In the genomic region with DNA sequence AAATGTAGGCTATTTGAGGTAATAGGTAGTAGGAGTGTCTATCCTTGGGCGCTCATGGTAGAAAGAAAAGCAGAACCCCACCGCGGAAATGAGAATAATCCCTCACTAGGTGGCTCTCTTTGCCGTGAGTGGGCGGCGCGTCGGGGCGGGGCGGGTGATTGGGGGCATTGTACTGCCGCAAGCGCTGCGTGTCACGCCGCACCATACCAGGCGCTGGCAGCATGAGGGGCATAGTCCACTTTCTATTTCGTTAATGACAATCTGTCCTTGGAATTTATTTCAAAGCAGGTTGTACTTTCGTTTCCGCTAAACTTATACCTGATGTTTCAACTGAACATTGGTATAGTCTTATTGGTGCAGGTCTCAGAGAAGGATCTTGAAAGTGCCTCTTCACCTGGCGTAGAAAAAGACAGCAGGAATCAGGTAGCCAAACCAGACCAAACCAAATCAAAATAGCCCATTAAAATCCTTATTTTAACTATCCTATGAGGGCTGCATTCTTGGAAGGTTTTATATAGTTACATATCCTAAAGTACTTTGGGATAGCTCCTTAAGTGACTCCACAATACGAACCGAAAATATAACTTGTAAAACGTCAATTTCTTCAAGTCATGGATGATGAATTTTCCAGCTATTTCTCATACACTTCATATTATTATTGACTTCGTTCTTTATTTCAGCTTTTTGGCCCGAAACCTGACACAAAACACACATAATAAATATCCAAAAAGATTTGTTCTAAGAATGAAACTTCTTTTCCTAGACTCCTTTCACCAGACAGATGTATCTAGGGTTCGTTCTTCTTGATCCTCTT, we compare ENCODE assay signal across 1 cellular context.
TF ChIP-seq lines count a peak whose summit lies in the region.

No MANE protein-coding gene starts in this region.

TF ChIP-seq in K562, 482 proteins besides CTCF, POLR2A, EP300 and RAD21 (continued from another document and continues in another):
- TF ChIP-seq, protein P1, sequence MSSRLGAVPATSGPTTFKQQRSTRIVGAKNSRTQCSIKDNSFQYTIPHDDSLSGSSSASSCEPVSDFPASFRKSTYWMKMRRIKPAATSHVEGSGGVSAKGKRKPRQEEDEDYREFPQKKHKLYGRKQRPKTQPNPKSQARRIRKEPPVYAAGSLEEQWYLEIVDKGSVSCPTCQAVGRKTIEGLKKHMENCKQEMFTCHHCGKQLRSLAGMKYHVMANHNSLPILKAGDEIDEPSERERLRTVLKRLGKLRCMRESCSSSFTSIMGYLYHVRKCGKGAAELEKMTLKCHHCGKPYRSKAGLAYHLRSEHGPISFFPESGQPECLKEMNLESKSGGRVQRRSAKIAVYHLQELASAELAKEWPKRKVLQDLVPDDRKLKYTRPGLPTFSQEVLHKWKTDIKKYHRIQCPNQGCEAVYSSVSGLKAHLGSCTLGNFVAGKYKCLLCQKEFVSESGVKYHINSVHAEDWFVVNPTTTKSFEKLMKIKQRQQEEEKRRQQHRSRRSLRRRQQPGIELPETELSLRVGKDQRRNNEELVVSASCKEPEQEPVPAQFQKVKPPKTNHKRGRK (tag; IDR thresholded peaks at IDR 0.05) = 0 out of 2 replicates have a peak, but pooled peaks have one; percentile 16
- no peak for TF ChIP-seq XRCC5 (IDR thresholded peaks at IDR 0.05; ENCODE audit: low read depth, low read length)
- TF ChIP-seq RBBP5 (IDR thresholded peaks at IDR 0.05; ENCODE audit: borderline replicate concordance, insufficient read depth, low read length, poor library complexity, severe bottlenecking) = no peak
- TF ChIP-seq CREM (IDR thresholded peaks at IDR 0.05; ENCODE audit: low read depth) = peak; percentile 77
- no peak for TF ChIP-seq ZNF696 (CRISPR knock-in tag; conservative IDR thresholded peaks at IDR 0.05)
- peak; percentile 13; the same call in 1 of the 2 replicates for TF ChIP-seq MGA (IDR thresholded peaks at IDR 0.05)
- TF ChIP-seq USF1 (CRISPR knock-in tag; IDR thresholded peaks at IDR 0.05) = no peak
- no peak for TF ChIP-seq MXD1 (CRISPR knock-in tag; IDR thresholded peaks at IDR 0.05; ENCODE audit: borderline replicate concordance, poor library complexity, severe bottlenecking)
- TF ChIP-seq, protein P2, sequence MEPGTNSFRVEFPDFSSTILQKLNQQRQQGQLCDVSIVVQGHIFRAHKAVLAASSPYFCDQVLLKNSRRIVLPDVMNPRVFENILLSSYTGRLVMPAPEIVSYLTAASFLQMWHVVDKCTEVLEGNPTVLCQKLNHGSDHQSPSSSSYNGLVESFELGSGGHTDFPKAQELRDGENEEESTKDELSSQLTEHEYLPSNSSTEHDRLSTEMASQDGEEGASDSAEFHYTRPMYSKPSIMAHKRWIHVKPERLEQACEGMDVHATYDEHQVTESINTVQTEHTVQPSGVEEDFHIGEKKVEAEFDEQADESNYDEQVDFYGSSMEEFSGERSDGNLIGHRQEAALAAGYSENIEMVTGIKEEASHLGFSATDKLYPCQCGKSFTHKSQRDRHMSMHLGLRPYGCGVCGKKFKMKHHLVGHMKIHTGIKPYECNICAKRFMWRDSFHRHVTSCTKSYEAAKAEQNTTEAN (CRISPR knock-in tag; IDR thresholded peaks at IDR 0.05) = no peak
- TF ChIP-seq, protein P3, sequence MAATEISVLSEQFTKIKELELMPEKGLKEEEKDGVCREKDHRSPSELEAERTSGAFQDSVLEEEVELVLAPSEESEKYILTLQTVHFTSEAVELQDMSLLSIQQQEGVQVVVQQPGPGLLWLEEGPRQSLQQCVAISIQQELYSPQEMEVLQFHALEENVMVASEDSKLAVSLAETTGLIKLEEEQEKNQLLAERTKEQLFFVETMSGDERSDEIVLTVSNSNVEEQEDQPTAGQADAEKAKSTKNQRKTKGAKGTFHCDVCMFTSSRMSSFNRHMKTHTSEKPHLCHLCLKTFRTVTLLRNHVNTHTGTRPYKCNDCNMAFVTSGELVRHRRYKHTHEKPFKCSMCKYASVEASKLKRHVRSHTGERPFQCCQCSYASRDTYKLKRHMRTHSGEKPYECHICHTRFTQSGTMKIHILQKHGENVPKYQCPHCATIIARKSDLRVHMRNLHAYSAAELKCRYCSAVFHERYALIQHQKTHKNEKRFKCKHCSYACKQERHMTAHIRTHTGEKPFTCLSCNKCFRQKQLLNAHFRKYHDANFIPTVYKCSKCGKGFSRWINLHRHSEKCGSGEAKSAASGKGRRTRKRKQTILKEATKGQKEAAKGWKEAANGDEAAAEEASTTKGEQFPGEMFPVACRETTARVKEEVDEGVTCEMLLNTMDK (IDR thresholded peaks at IDR 0.05; ENCODE audit: borderline replicate concordance, insufficient read depth, low read depth, low read length, poor library complexity, severe bottlenecking) = peak; percentile 93
- no peak for TF ChIP-seq THAP12 (CRISPR knock-in tag; IDR thresholded peaks at IDR 0.05)
- TF ChIP-seq ZNF398 (CRISPR knock-in tag; IDR thresholded peaks at IDR 0.05) = no peak
- no peak for TF ChIP-seq COPS2 (conservative IDR thresholded peaks at IDR 0.05)
- no peak for TF ChIP-seq TRIM28 (IDR thresholded peaks at IDR 0.05)
- no peak for TF ChIP-seq NFXL1 (CRISPR knock-in tag; IDR thresholded peaks at IDR 0.05)
- TF ChIP-seq NCOR1 (IDR thresholded peaks at IDR 0.05) = no peak
- no peak for TF ChIP-seq PCBP2 (IDR thresholded peaks at IDR 0.05; ENCODE audit: low read depth, low read length, poor library complexity, severe bottlenecking)
- no peak for TF ChIP-seq GTF2A2 (tag; IDR thresholded peaks at IDR 0.05)
- no peak for TF ChIP-seq RBM25 (IDR thresholded peaks at IDR 0.05; ENCODE audit: low read depth, low read length, severe bottlenecking)
- peak; percentile 67 to 94 for TF ChIP-seq MAZ (CRISPR knock-in tag; conservative IDR thresholded peaks at IDR 0.05 in 1 of 2, IDR thresholded peaks at IDR 0.05 in 1 of 2)
- TF ChIP-seq ZNF408 (CRISPR knock-in tag; IDR thresholded peaks at IDR 0.05; ENCODE audit: low read depth) = no peak
- no peak for TF ChIP-seq CAMTA2 (CRISPR knock-in tag; conservative IDR thresholded peaks at IDR 0.05)
- peak; percentile 9 for TF ChIP-seq ASH1L (IDR thresholded peaks at IDR 0.05; ENCODE audit: borderline replicate concordance, low read depth, partially characterized antibody)
- TF ChIP-seq ZEB2 (IDR thresholded peaks at IDR 0.05) = no peak
- peak; percentile 26; the same call in 1 of the 2 replicates for TF ChIP-seq ARID2 (IDR thresholded peaks at IDR 0.05)
